20 cellular contexts compared by ENCODE assay signal in genomic region chr4:85600501-85600900, GRCh38.
"Had no signal": no experiment of that assay in that cellular context is flagged by ENCODE, and none has a peak within 500 bp of the region (broad histone marks: within the 10 kb centered on the region; RNA-seq: fewer than 3 reads in every experiment).

No MANE protein-coding gene starts in this region.

- H3K4me1 ChIP-seq: ascending aorta had no signal

- DNase-seq: activated CD4-positive, alpha-beta T cell treated with anti-CD3 and anti-CD28 coated beads for 48 hours; activated CD4-positive, alpha-beta T cell treated with anti-CD3 and anti-CD28 coated beads, Interleukin-2, amount 50 U/mL, for 4 hours; activated CD4-positive, CD25-positive, alpha-beta regulatory T cell treated with anti-CD3 and anti-CD28 coated beads, Interleukin-2, amount 50 U/mL, for 72 hours; activated CD8-positive, alpha-beta memory T cell treated with anti-CD3 and anti-CD28 coated beads, Interleukin-2, amount 50 U/mL, for 48 hours; activated CD8-positive, alpha-beta T cell treated with anti-CD3 and anti-CD28 coated beads, Interleukin-2, amount 10 ng/mL, durations not matched to agents 7 days and 5 days; activated naive CD4-positive, alpha-beta T cell treated with anti-CD3 and anti-CD28 coated beads, Interleukin-2, amount 50 U/mL, for 16 hours; activated naive CD8-positive, alpha-beta T cell treated with anti-CD3 and anti-CD28 coated beads, Interleukin-2, amount 10 ng/mL, durations not matched to agents 7 days and 5 days; activated T-cell treated with anti-CD3 and anti-CD28 coated beads, Interleukin-2, amount 50 U/mL, for 1 hour; adrenal gland; body of pancreas; Kasumi-1; NCI-H1048; NCI-H2029; NCI-H2107; SIG-M5; SK-N-SH; T-helper 17 cell; T-helper 9 cell had no signal

- H3K27me3 ChIP-seq: adrenal gland, ascending aorta, body of pancreas had no signal

- H3K27ac ChIP-seq: adrenal gland, ascending aorta, body of pancreas had no signal

- H3K36me3 ChIP-seq: adrenal gland, ascending aorta had no signal

- H3K9me2 ChIP-seq: SK-N-SH had no signal

- H3K4me3 ChIP-seq: adrenal gland, ascending aorta, body of pancreas, K562 had no signal

- H3K4me2 ChIP-seq: SK-N-SH had no signal

- H3K9me3 ChIP-seq: ascending aorta, body of pancreas, SK-N-SH had no signal

- H3K9ac ChIP-seq: SK-N-SH had no signal
